Comparison of ENCODE assay signal across 8 cellular contexts in genomic region chr12:57280234-57281062, GRCh38. TPM values are rescaled to one million over a fixed set of nuclear protein-coding genes. Genes with fewer than 3 reads are reported as not detected.
A peak's percentile ranks its signal among the peaks of the same experiment; 100 is the strongest.
DNase-seq lines count a peak whose midpoint lies in the region; ATAC-seq and TF ChIP-seq lines count a peak whose summit lies in the region.

No MANE protein-coding gene starts in this region.

- peak overlapping the region; percentile 53 for H3K27ac ChIP-seq in DOHH2 (ENCODE audit: low read depth, low read length)
- peak overlapping the region in 3 of 5 donors; percentile 39 to 66 (median 40) for H3K27ac ChIP-seq in stomach

- peaks cover 23% of the 10 kb centered on the region for H3K4me1 ChIP-seq in DOHH2 (ENCODE audit: control insufficient read depth, low read length)
- peaks cover 0 to 15% (median 6%) of the 10 kb centered on the region in 4 donors for H3K4me1 ChIP-seq in stomach

- peaks cover 3% of the 10 kb centered on the region; the same call in 1 of the 2 replicates for H3F3A ChIP-seq in DOHH2 (ENCODE audit: control insufficient read depth, insufficient read depth)

- no peaks in the 10 kb centered on the region for H3K9me3 Mint-ChIP-seq in chondrocyte (ENCODE audit: low read depth)
- no peaks in the 10 kb centered on the region for H3K9me3 Mint-ChIP-seq in naive thymus-derived CD8-positive, alpha-beta T cell

- DNase-seq in HUDEP-2 (lab: John Stamatoyannopoulos, UW; ENCODE audit: unreplicated experiment in 76 of 76) (peak in 52 of 76 experiments; percentile 3 to 83 (median 32)), chondrocyte (ENCODE audit: low spot score) (no peak), stomach (peak; percentile 39), NCI-H524 treated with DMSO at 0.1 percent for 48 hours (lab: John Stamatoyannopoulos, UW) (no peak)
- DNase-seq in activated CD4-positive, CD25-positive, alpha-beta regulatory T cell (lab: John Stamatoyannopoulos, UW), result peak; percentile 16 to 40 (median 32)
- DNase-seq in naive thymus-derived CD8-positive, alpha-beta T cell, result peak; percentile 36 to 81 (median 63)

- peaks cover 32% of the 10 kb centered on the region for H3K36me3 ChIP-seq in DOHH2 (ENCODE audit: control insufficient read depth, low read length)
- H3K36me3 ChIP-seq in stomach, result peaks cover 47 to 99% (median 91%) of the 10 kb centered on the region in 4 donors

- H3K79me2 ChIP-seq in DOHH2 (ENCODE audit: control insufficient read depth, low read length), result no peaks in the 10 kb centered on the region

- H3K9me3 ChIP-seq in DOHH2 (ENCODE audit: control insufficient read depth, insufficient read depth, low read length) (no peaks in the 10 kb centered on the region), stomach (no peaks in the 10 kb centered on the region)

- TF ChIP-seq EP300 in stomach (IDR thresholded peaks at IDR 0.05), result no peak

- H3K9me2 ChIP-seq in DOHH2 (replicated peaks; ENCODE audit: control insufficient read depth, low read length), result no peaks in the 10 kb centered on the region

- H3K4me3 ChIP-seq in DOHH2 (ENCODE audit: low read length), result peak overlapping the region; percentile 36
- no peak overlapping the region for H3K4me3 ChIP-seq in stomach

- intact Hi-C loops in stomach (cut with DNase I; ENCODE audit: low total_unique reads), result no loop called here

- no peaks in the 10 kb centered on the region for H3K27me3 Mint-ChIP-seq in chondrocyte (ENCODE audit: low read depth)
- H3K27me3 Mint-ChIP-seq in naive thymus-derived CD8-positive, alpha-beta T cell, result no peaks in the 10 kb centered on the region

- H4K20me1 ChIP-seq in DOHH2 (ENCODE audit: control insufficient read depth, insufficient read depth, low read depth, low read length), result no peaks in the 10 kb centered on the region

- H3K4me1 Mint-ChIP-seq in chondrocyte (ENCODE audit: low read depth), result peaks cover 18% of the 10 kb centered on the region
- H3K4me1 Mint-ChIP-seq in naive thymus-derived CD8-positive, alpha-beta T cell, result peaks cover 15 to 32% (median 22%) of the 10 kb centered on the region in 4 donors

- H3K4me2 ChIP-seq in DOHH2 (ENCODE audit: low read length), result peak overlapping the region; percentile 57

- 56 to 73% (median 69%) methylated on average over 9 of the region's 9 CpGs for WGBS in stomach, 5 donors

- H3K4me3 Mint-ChIP-seq in chondrocyte (ENCODE audit: unreplicated experiment), result peak overlapping the region; percentile 11
- peak overlapping the region; percentile 46 to 84 (median 68) for H3K4me3 Mint-ChIP-seq in naive thymus-derived CD8-positive, alpha-beta T cell

- no peak for TF ChIP-seq POLR2A in stomach (IDR thresholded peaks at IDR 0.05)

- H3K27me3 ChIP-seq in DOHH2 (ENCODE audit: control insufficient read depth, low read length) (no peaks in the 10 kb centered on the region), stomach (no peaks in the 10 kb centered on the region)

- H3K27ac Mint-ChIP-seq in chondrocyte (ENCODE audit: unreplicated experiment), result peak overlapping the region; percentile 92
- peak overlapping the region; percentile 84 to 98 (median 94) for H3K27ac Mint-ChIP-seq in naive thymus-derived CD8-positive, alpha-beta T cell

- peaks cover 21% of the 10 kb centered on the region for H3K36me3 Mint-ChIP-seq in chondrocyte (ENCODE audit: low read depth)
- peaks cover 0 to 85% (median 27%) of the 10 kb centered on the region in 3 donors for H3K36me3 Mint-ChIP-seq in naive thymus-derived CD8-positive, alpha-beta T cell

- POLR2A ChIA-PET in naive thymus-derived CD8-positive, alpha-beta T cell (lab: Charles Lee), result no interaction called here

- peak; percentile 90 for ATAC-seq in GM21515 (IDR thresholded peaks at IDR 0.05; ENCODE audit: unreplicated experiment)
- ATAC-seq in naive thymus-derived CD8-positive, alpha-beta T cell, result peak; percentile 100

- no peak for TF ChIP-seq CTCF in DOHH2 (IDR thresholded peaks at IDR 0.05; ENCODE audit: low read depth, low read length, poor library complexity, severe bottlenecking)
- no peak for TF ChIP-seq CTCF in chondrocyte (IDR thresholded peaks at IDR 0.05)
- TF ChIP-seq CTCF in stomach (IDR thresholded peaks at IDR 0.05), result no peak

RNA-seq across cellular contexts. Expression of gene STAC3, which starts 29.5 kb away (rescaled TPM):
- 1.1 to 2.8 TPM (median 1.3 TPM) in 3 replicates for total RNA-seq in chondrocyte
- 1 to 10 TPM; 2.5 to 2.6 TPM for total RNA-seq in naive thymus-derived CD8-positive, alpha-beta T cell
- polyA plus RNA-seq in naive thymus-derived CD8-positive, alpha-beta T cell, result not detected
- total RNA-seq in stomach, result 1 to 10 TPM in 2 of 5 donors, under 1 TPM in 2, not detected in 1; 0.55 to 5.1 (median 1.6) TPM
- 1 to 10 TPM; 1.3 to 3.8 (median 3.5) TPM for polyA plus RNA-seq in stomach

RNA-seq across cellular contexts. Expression of gene SHMT2, which starts 50.9 kb away (rescaled TPM):
- 112 to 292 TPM (median 291 TPM) in 3 replicates for total RNA-seq in chondrocyte
- 10 to 100 TPM; 45.2 to 45.3 TPM for total RNA-seq in naive thymus-derived CD8-positive, alpha-beta T cell
- 10 to 100 TPM; 27.3 to 31.2 (median 28.8) TPM for polyA plus RNA-seq in naive thymus-derived CD8-positive, alpha-beta T cell
- total RNA-seq in stomach, result 10 to 100 TPM; 26.1 to 93.7 (median 77.8) TPM
- polyA plus RNA-seq in stomach, result 10 to 100 TPM; 54.6 to 59.0 (median 57.1) TPM

Comparison
In these comparisons a context has a peak if more than half of its experiments do, and no peak if none do; other contexts are left out.
1. DNase-seq: peak in HUDEP-2 (52 of 76), activated CD4-positive, CD25-positive, alpha-beta regulatory T cell (4 of 4), naive thymus-derived CD8-positive, alpha-beta T cell (10 of 10) and stomach (single experiment); none in chondrocyte (single experiment) and NCI-H524 treated with DMSO at 0.1 percent for 48 hours (single experiment).